Comparison of ENCODE assay signal across 11 cellular contexts in genomic region chr10:79599644-79600043, GRCh38. TPM values are rescaled to one million over a fixed set of nuclear protein-coding genes. Genes with fewer than 3 reads are reported as not detected.
"Had no signal": no experiment of that assay in that cellular context is flagged by ENCODE, and none has a peak within 500 bp of the region (broad histone marks: within the 10 kb centered on the region; RNA-seq: fewer than 3 reads in every experiment).

No MANE protein-coding gene starts in this region.

RNA-seq across cellular contexts. Expression of gene SFTPA1, which starts 11.1 kb away (rescaled TPM):
- total RNA-seq: activated CD4-positive, alpha-beta memory T cell treated with anti-CD3 and anti-CD28 coated beads, Interleukin-2, amount 10 ng/mL, durations not matched to agents 7 days and 5 days; activated CD4-positive, alpha-beta T cell treated with anti-CD3 and anti-CD28 coated beads for 36 hours; activated CD4-positive, alpha-beta T cell treated with anti-CD3 and anti-CD28 coated beads, Interleukin-2, amount 10 ng/mL, durations not matched to agents 7 days and 5 days; activated CD8-positive, alpha-beta memory T cell treated with anti-CD3 and anti-CD28 coated beads, Interleukin-2, amount 10 ng/mL, durations not matched to agents 7 days and 5 days; activated CD8-positive, alpha-beta T cell treated with anti-CD3 and anti-CD28 coated beads, Interleukin-2, amount 10 ng/mL, durations not matched to agents 7 days and 5 days; activated naive CD8-positive, alpha-beta T cell treated with anti-CD3 and anti-CD28 coated beads, Interleukin-2, amount 10 ng/mL, durations not matched to agents 7 days and 5 days; activated T-helper 2 cell treated with anti-CD3 and anti-CD28 coated beads, Interferon-gamma antibody, Interleukin-2, Interleukin-4, amounts not matched to agents 10 μg/mL and 5 μg/mL and 100 μg/mL, durations not matched to agents 14 hours and 24 hours and 36 hours; ascending aorta; bronchial epithelial cell; cardiac muscle cell; chondrocyte had no signal
- polyA plus RNA-seq: cardiac muscle cell had no signal

RNA-seq across cellular contexts. Expression of gene SFTPA2, which starts 39.4 kb away (rescaled TPM):
- total RNA-seq: activated CD4-positive, alpha-beta memory T cell treated with anti-CD3 and anti-CD28 coated beads, Interleukin-2, amount 10 ng/mL, durations not matched to agents 7 days and 5 days; activated CD4-positive, alpha-beta T cell treated with anti-CD3 and anti-CD28 coated beads for 36 hours; activated CD4-positive, alpha-beta T cell treated with anti-CD3 and anti-CD28 coated beads, Interleukin-2, amount 10 ng/mL, durations not matched to agents 7 days and 5 days; activated CD8-positive, alpha-beta memory T cell treated with anti-CD3 and anti-CD28 coated beads, Interleukin-2, amount 10 ng/mL, durations not matched to agents 7 days and 5 days; activated CD8-positive, alpha-beta T cell treated with anti-CD3 and anti-CD28 coated beads, Interleukin-2, amount 10 ng/mL, durations not matched to agents 7 days and 5 days; activated naive CD8-positive, alpha-beta T cell treated with anti-CD3 and anti-CD28 coated beads, Interleukin-2, amount 10 ng/mL, durations not matched to agents 7 days and 5 days; activated T-helper 2 cell treated with anti-CD3 and anti-CD28 coated beads, Interferon-gamma antibody, Interleukin-2, Interleukin-4, amounts not matched to agents 10 μg/mL and 5 μg/mL and 100 μg/mL, durations not matched to agents 14 hours and 24 hours and 36 hours; ascending aorta; bronchial epithelial cell; chondrocyte had no signal
- polyA plus RNA-seq: cardiac muscle cell had no signal
